8 cellular contexts compared by ENCODE assay signal in genomic region chr6:28816909-28817807, GRCh38.
DNase-seq lines count a peak whose midpoint lies in the region; ATAC-seq and TF ChIP-seq lines count a peak whose summit lies in the region.

No MANE protein-coding gene starts in this region.

- peak overlapping the region; percentile 27 for H3K4me2 ChIP-seq in trophoblast cell (ENCODE audit: low read length)

- H3K4me1 ChIP-seq in adipocyte (ENCODE audit: control insufficient read depth, insufficient read depth, low read length) (peaks cover 5% of the 10 kb centered on the region), trophoblast cell (ENCODE audit: control insufficient read depth in 1 of 2, insufficient read depth in 2 of 2, low read length in 2 of 2) (peaks cover 4 to 8% of the 10 kb centered on the region in 2 experiments)

- WGBS in trophoblast cell (ENCODE audit: extremely low coverage, insufficient coverage, insufficient read length) = no CpG with 5 or more reads among the region's 27 CpGs

- H3K9me3 ChIP-seq in adipocyte (ENCODE audit: control insufficient read depth, low read length) (no peaks in the 10 kb centered on the region), trophoblast cell (ENCODE audit: insufficient read depth, low read depth, low read length) (peaks cover 5% of the 10 kb centered on the region)

- no peak overlapping the region for H3K27ac ChIP-seq in trophoblast cell (ENCODE audit: low read depth, low read length)
- no peak overlapping the region for H3K27ac ChIP-seq in coronary artery

- H4K8ac ChIP-seq in trophoblast cell (ENCODE audit: low read depth, low read length) = no peak overlapping the region

- peak overlapping the region in 1 of 2 donors; percentile 30 for H3K27ac Mint-ChIP-seq in activated naive CD4-positive, alpha-beta T cell treated with anti-CD3 and anti-CD28 coated beads, Interleukin-2, amount 50 U/mL, for 72 hours

- no peak for TF ChIP-seq CTCF in coronary artery (IDR thresholded peaks at IDR 0.05)

- H3K4ac ChIP-seq in trophoblast cell (ENCODE audit: low read depth, low read length) = no peak overlapping the region

- H2BK5ac ChIP-seq in trophoblast cell (ENCODE audit: low read depth, low read length, poor library complexity) = no peak overlapping the region

- H3K36me3 Mint-ChIP-seq in activated naive CD4-positive, alpha-beta T cell treated with anti-CD3 and anti-CD28 coated beads, Interleukin-2, amount 50 U/mL, for 72 hours = peaks cover 25 to 45% of the 10 kb centered on the region in 2 donors

- DNase-seq in activated naive CD4-positive, alpha-beta T cell treated with anti-CD3 and anti-CD28 coated beads, Interleukin-2, amount 50 U/mL, for 72 hours (ENCODE audit: low spot score in 2 of 2) = no peak
- no peak for DNase-seq in activated naive CD4-positive, alpha-beta T cell treated with Interleukin-2 at 50 U/mL for 16 hours
- DNase-seq in NCI-H1105 (lab: John Stamatoyannopoulos, UW) (peak; percentile 17), adipocyte (ENCODE audit: low read depth) (peak; percentile 56), trophoblast cell (peak in 1 of 2 donors; percentile 45), coronary artery (ENCODE audit: low spot score) (no peak)

- H2AK5ac ChIP-seq in trophoblast cell (ENCODE audit: low read length) = no peak overlapping the region

- peak; percentile 33 to 79 for ATAC-seq in activated naive CD4-positive, alpha-beta T cell treated with anti-CD3 and anti-CD28 coated beads, Interleukin-2, amount 50 U/mL, for 72 hours
- no peak for ATAC-seq in GM21360 (IDR thresholded peaks at IDR 0.05; ENCODE audit: unreplicated experiment)
- ATAC-seq in GM21786 (IDR thresholded peaks at IDR 0.05; ENCODE audit: unreplicated experiment) = no peak

- no peak overlapping the region for H4K91ac ChIP-seq in trophoblast cell (ENCODE audit: low read depth, low read length)

- H3K79me1 ChIP-seq in trophoblast cell (ENCODE audit: low read length) = no peaks in the 10 kb centered on the region

- no peak overlapping the region for H4K12ac ChIP-seq in trophoblast cell (ENCODE audit: low read depth, low read length)

- no peaks in the 10 kb centered on the region for H3K79me2 ChIP-seq in trophoblast cell (ENCODE audit: control insufficient read depth, insufficient read depth, low read length, poor library complexity)

- no peak overlapping the region for H2BK120ac ChIP-seq in trophoblast cell (ENCODE audit: insufficient read depth, low read length, poor library complexity)

- peaks cover 7 to 10% of the 10 kb centered on the region in 2 donors for H3K9me3 Mint-ChIP-seq in activated naive CD4-positive, alpha-beta T cell treated with anti-CD3 and anti-CD28 coated beads, Interleukin-2, amount 50 U/mL, for 72 hours

- H3K23ac ChIP-seq in trophoblast cell (ENCODE audit: low read length) = no peak overlapping the region

- H3K9ac ChIP-seq in adipocyte (ENCODE audit: low read length) (no peak overlapping the region), trophoblast cell (ENCODE audit: low read length) (no peak overlapping the region)

- peaks cover 45% of the 10 kb centered on the region for H3K27me3 ChIP-seq in adipocyte (replicated peaks; ENCODE audit: control insufficient read depth, insufficient read depth, low read length)
- H3K27me3 ChIP-seq in trophoblast cell (ENCODE audit: insufficient read depth, low read length) = peaks cover 49% of the 10 kb centered on the region

- no peak overlapping the region for H2AFZ ChIP-seq in trophoblast cell (ENCODE audit: insufficient read depth, low read length, poor library complexity)

- H2BK12ac ChIP-seq in trophoblast cell (ENCODE audit: low read length) = no peak overlapping the region

- no peak overlapping the region for H3K14ac ChIP-seq in trophoblast cell (ENCODE audit: low read length)

- H3K4me3 ChIP-seq in adipocyte (ENCODE audit: low read length) = peak overlapping the region; percentile 49
- no peak overlapping the region for H3K4me3 ChIP-seq in trophoblast cell (ENCODE audit: low read depth, low read length)
- no peak overlapping the region for H3K4me3 ChIP-seq in coronary artery

- H3K36me3 ChIP-seq in adipocyte (ENCODE audit: control insufficient read depth, insufficient read depth, low read length, severe bottlenecking) (no peaks in the 10 kb centered on the region), trophoblast cell (ENCODE audit: control insufficient read depth in 1 of 2, insufficient read depth in 2 of 2, low read length in 2 of 2) (no peaks in the 10 kb centered on the region)

- no peak overlapping the region for H3K18ac ChIP-seq in trophoblast cell (ENCODE audit: low read length)

Comparison
In these comparisons a context has a peak if more than half of its experiments do, and no peak if none do; other contexts are left out.
1. ATAC-seq: peak in activated naive CD4-positive, alpha-beta T cell treated with anti-CD3 and anti-CD28 coated beads, Interleukin-2, amount 50 U/mL, for 72 hours (2 of 2); none in GM21360 (single experiment) and GM21786 (single experiment).
2. DNase-seq: peak in NCI-H1105 (single experiment) and adipocyte (single experiment); none in activated naive CD4-positive, alpha-beta T cell treated with anti-CD3 and anti-CD28 coated beads, Interleukin-2, amount 50 U/mL, for 72 hours (0 of 2), activated naive CD4-positive, alpha-beta T cell treated with Interleukin-2 at 50 U/mL for 16 hours (single experiment) and coronary artery (single experiment).